21 cellular contexts compared by ENCODE assay signal in the genomic region with DNA sequence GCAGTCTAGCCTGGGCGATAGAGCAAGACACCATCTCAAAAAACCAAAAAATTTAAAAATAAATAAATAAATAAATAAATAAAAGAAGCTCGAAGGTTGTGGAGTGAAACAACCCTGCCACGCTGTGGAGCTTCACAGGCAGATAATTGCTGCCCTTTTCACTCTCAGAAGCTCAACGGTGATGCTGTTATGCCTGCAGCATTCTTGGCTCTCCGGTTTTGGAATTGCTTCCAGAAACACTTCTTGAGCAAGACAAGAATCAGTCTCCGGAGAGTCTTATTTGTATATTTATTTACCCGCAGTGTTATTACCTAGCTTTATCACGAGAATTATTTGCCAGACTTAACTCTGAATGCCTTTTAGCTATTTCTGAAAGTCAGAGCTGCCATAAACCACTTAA.
"Had no signal": no experiment of that assay in that cellular context is flagged by ENCODE, and none has a peak within 500 bp of the region (broad histone marks: within the 10 kb centered on the region; RNA-seq: fewer than 3 reads in every experiment).

No MANE protein-coding gene starts in this region.

- FAIRE-seq: astrocyte, colon, endometrium, frontal cortex, islet of Langerhans had no signal

- H3K9me3 Mint-ChIP-seq: activated naive CD8-positive, alpha-beta T cell treated with anti-CD3 and anti-CD28 coated beads, Interleukin-2, amount 10 ng/mL, durations not matched to agents 7 days and 5 days; memory B cell; naive thymus-derived CD8-positive, alpha-beta T cell; type B pancreatic cell had no signal

- DNase-seq: activated CD4-positive, alpha-beta T cell treated with anti-CD3 and anti-CD28 coated beads, Interleukin-2, amount 50 U/mL, for 1 hour; activated naive CD4-positive, alpha-beta T cell; activated naive CD8-positive, alpha-beta T cell treated with anti-CD3 and anti-CD28 coated beads, Interleukin-2, amount 10 ng/mL, durations not matched to agents 7 days and 5 days; activated T-cell treated with anti-CD3 and anti-CD28 coated beads for 4 hours; heart left ventricle; naive thymus-derived CD8-positive, alpha-beta T cell; right cardiac atrium; stimulated activated CD4-positive, alpha-beta T cell treated with anti-CD3 and anti-CD28 coated beads, Interleukin-4, amount 100 ng/mL, for 4 hours; stimulated activated CD8-positive, alpha-beta memory T cell treated with anti-CD3 and anti-CD28 coated beads, Interleukin-4, amount 100 ng/mL, for 48 hours; stimulated activated naive CD8-positive, alpha-beta T cell treated with anti-CD3 and anti-CD28 coated beads, Interleukin-15, Interleukin-2, amounts not matched to agents 100 U/mL and 50 U/mL, for 24 hours had no signal

- H3K36me3 ChIP-seq: heart left ventricle, neutrophil had no signal

- H3K27me3 Mint-ChIP-seq: activated naive CD8-positive, alpha-beta T cell treated with anti-CD3 and anti-CD28 coated beads, Interleukin-2, amount 10 ng/mL, durations not matched to agents 7 days and 5 days; memory B cell; naive thymus-derived CD8-positive, alpha-beta T cell; type B pancreatic cell had no signal

- ATAC-seq: activated CD4-positive, CD25-positive, alpha-beta regulatory T cell treated with anti-CD3 and anti-CD28 coated beads, Interleukin-2, amount 50 U/mL, for 24 hours; left lobe of liver; naive thymus-derived CD8-positive, alpha-beta T cell; right cardiac atrium; stimulated activated naive CD8-positive, alpha-beta T cell treated with anti-CD3 and anti-CD28 coated beads, Interleukin-15, Interleukin-2, amounts not matched to agents 100 U/mL and 50 U/mL, for 24 hours had no signal

- H3K9me3 ChIP-seq: heart left ventricle, neutrophil had no signal

- H3K36me3 Mint-ChIP-seq: activated naive CD8-positive, alpha-beta T cell treated with anti-CD3 and anti-CD28 coated beads, Interleukin-2, amount 10 ng/mL, durations not matched to agents 7 days and 5 days; memory B cell; naive thymus-derived CD8-positive, alpha-beta T cell; type B pancreatic cell had no signal

- H3K4me2 ChIP-seq: smooth muscle cell had no signal

- H3K27ac Mint-ChIP-seq: activated naive CD8-positive, alpha-beta T cell treated with anti-CD3 and anti-CD28 coated beads, Interleukin-2, amount 10 ng/mL, durations not matched to agents 7 days and 5 days; memory B cell; naive thymus-derived CD8-positive, alpha-beta T cell; type B pancreatic cell had no signal

- H3K4me3 Mint-ChIP-seq: activated naive CD8-positive, alpha-beta T cell treated with anti-CD3 and anti-CD28 coated beads, Interleukin-2, amount 10 ng/mL, durations not matched to agents 7 days and 5 days; memory B cell; naive thymus-derived CD8-positive, alpha-beta T cell; type B pancreatic cell had no signal

- H3K27me3 ChIP-seq: heart left ventricle had no signal

- H3K27ac ChIP-seq: heart left ventricle, neutrophil had no signal

- H3K4me3 ChIP-seq: heart left ventricle, smooth muscle cell had no signal
